In the genomic region with DNA sequence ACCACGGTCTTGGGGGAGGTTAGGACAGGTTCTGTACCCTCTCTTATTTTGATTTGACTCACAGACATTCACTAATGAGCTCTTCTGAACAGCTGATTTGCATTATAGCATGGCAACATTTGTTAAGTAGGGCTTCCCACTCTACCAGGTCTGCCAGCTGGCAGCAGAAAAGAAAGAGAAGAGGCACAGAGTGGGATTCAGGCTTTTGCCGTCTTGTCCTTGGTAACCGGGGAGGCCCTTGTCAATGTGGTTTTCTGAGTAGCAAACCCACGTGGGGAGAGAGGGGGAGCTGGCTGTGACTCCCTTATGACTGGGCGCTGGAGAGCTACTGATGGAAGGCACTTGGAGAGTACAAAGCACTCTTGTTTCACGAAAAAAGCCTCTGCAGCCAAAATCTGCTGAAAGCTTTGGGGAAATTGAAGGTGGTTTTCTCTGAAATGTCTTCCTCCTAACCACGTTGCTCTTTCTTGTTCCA, we compare ENCODE assay signal across 10 cellular contexts.
A peak's percentile ranks its signal among the peaks of the same experiment; 100 is the strongest.
DNase-seq lines count a peak whose midpoint lies in the region; ATAC-seq and TF ChIP-seq lines count a peak whose summit lies in the region.
"Had no signal": no experiment of that assay in that cellular context is flagged by ENCODE, and none has a peak within 500 bp of the region (broad histone marks: within the 10 kb centered on the region; RNA-seq: fewer than 3 reads in every experiment).

No MANE protein-coding gene starts in this region.

- H3K4me1 Mint-ChIP-seq in activated T-cell treated with anti-CD3 and anti-CD28 coated beads, Interleukin-2, amount 50 U/mL, for 72 hours (ENCODE audit: low read depth), result peaks cover 35% of the 10 kb centered on the region

- H3K27me3 ChIP-seq in esophagus muscularis mucosa, result no peaks in the 10 kb centered on the region
- H3K27me3 ChIP-seq in WERI-Rb-1 (ENCODE audit: insufficient read depth, low read depth, severe bottlenecking), result no peaks in the 10 kb centered on the region

- TF ChIP-seq EP300 in esophagus muscularis mucosa (IDR thresholded peaks at IDR 0.05), result no peak

- H3K9me3 Mint-ChIP-seq in activated T-cell treated with anti-CD3 and anti-CD28 coated beads, Interleukin-2, amount 50 U/mL, for 72 hours, result no peaks in the 10 kb centered on the region

- peak; percentile 74 for ATAC-seq in GM21529 (IDR thresholded peaks at IDR 0.05; ENCODE audit: unreplicated experiment)
- peak; percentile 81 to 86 for ATAC-seq in activated T-cell treated with anti-CD3 and anti-CD28 coated beads, Interleukin-2, amount 50 U/mL, for 72 hours (replicated peaks in 1 of 2)

- TF ChIP-seq POLR2A in esophagus muscularis mucosa (IDR thresholded peaks at IDR 0.05; ENCODE audit: low read depth), result no peak

- peaks cover 0 to 1% of the 10 kb centered on the region in 2 donors for H3K36me3 Mint-ChIP-seq in activated T-cell treated with anti-CD3 and anti-CD28 coated beads, Interleukin-2, amount 50 U/mL, for 72 hours (ENCODE audit: insufficient read depth in 2 of 2)

- intact Hi-C loops in esophagus muscularis mucosa (cut with DNase I), result no loop called here

- DNase-seq in C1 segment of cervical spinal cord (lab: John Stamatoyannopoulos, UW) (peak in 12 of 14 donors; percentile 41 to 89 (median 70)), inferior parietal cortex (ENCODE audit: extremely low spot score) (peak; percentile 80), esophagus muscularis mucosa (ENCODE audit: extremely low spot score) (no peak), NCI-H2029 treated with DMSO at 0.1 percent for 48 hours (lab: John Stamatoyannopoulos, UW) (no peak), WERI-Rb-1 (no peak)
- DNase-seq in activated T-cell treated with anti-CD3 and anti-CD28 coated beads, Interleukin-2, amount 50 U/mL, for 72 hours, result peak; percentile 29 to 39
- DNase-seq in effector CD4-positive, alpha-beta T cell, result no peak
- DNase-seq: activated CD4-positive, CD25-positive, alpha-beta regulatory T cell; dermis blood vessel endothelial cell had no signal

- no peaks in the 10 kb centered on the region for H3K4me1 ChIP-seq in esophagus muscularis mucosa

- H3K36me3 ChIP-seq in esophagus muscularis mucosa (peaks cover 24 to 86% (median 56%) of the 10 kb centered on the region in 4 donors), WERI-Rb-1 (peaks cover 77% of the 10 kb centered on the region)

- no peak overlapping the region for H3K27ac ChIP-seq in esophagus muscularis mucosa (replicated peaks in 1 of 4)
- H3K27ac ChIP-seq in WERI-Rb-1, result no peak overlapping the region

- WGBS in esophagus muscularis mucosa, result 80% methylated on average over 7 of the region's 7 CpGs

- no peak overlapping the region for H3K4me3 ChIP-seq in esophagus muscularis mucosa
- H3K4me3 ChIP-seq in WERI-Rb-1 (ENCODE audit: low read depth, low read length), result no peak overlapping the region

- H3K9me3 ChIP-seq in esophagus muscularis mucosa, result no peaks in the 10 kb centered on the region
- H3K9me3 ChIP-seq in WERI-Rb-1 (ENCODE audit: severe bottlenecking), result no peaks in the 10 kb centered on the region

- peaks cover 13% of the 10 kb centered on the region for H3K27me3 Mint-ChIP-seq in activated T-cell treated with anti-CD3 and anti-CD28 coated beads, Interleukin-2, amount 50 U/mL, for 72 hours (ENCODE audit: low read depth)

- peak overlapping the region; percentile 38 to 59 for H3K4me3 Mint-ChIP-seq in activated T-cell treated with anti-CD3 and anti-CD28 coated beads, Interleukin-2, amount 50 U/mL, for 72 hours

- peak overlapping the region; percentile 18 for H3K27ac Mint-ChIP-seq in activated T-cell treated with anti-CD3 and anti-CD28 coated beads, Interleukin-2, amount 50 U/mL, for 72 hours

- TF ChIP-seq CTCF in esophagus muscularis mucosa (IDR thresholded peaks at IDR 0.05) (no peak), WERI-Rb-1 (IDR thresholded peaks at IDR 0.05; ENCODE audit: low read depth, low read length) (no peak)

Comparison
In these comparisons a context has a peak if more than half of its experiments do, and no peak if none do; other contexts are left out.
1. DNase-seq: peak in C1 segment of cervical spinal cord (12 of 14), activated T-cell treated with anti-CD3 and anti-CD28 coated beads, Interleukin-2, amount 50 U/mL, for 72 hours (2 of 2) and inferior parietal cortex (single experiment); none in esophagus muscularis mucosa (single experiment), NCI-H2029 treated with DMSO at 0.1 percent for 48 hours (single experiment), WERI-Rb-1 (single experiment) and effector CD4-positive, alpha-beta T cell (single experiment).